Comparison of ENCODE assay signal across 8 cellular contexts in genomic region chr1:42847111-42847580, GRCh38. TPM values are rescaled to one million over a fixed set of nuclear protein-coding genes. Genes with fewer than 3 reads are reported as not detected.
DNase-seq lines count a peak whose midpoint lies in the region; ATAC-seq, FAIRE-seq and TF ChIP-seq lines count a peak whose summit lies in the region.

No MANE protein-coding gene starts in this region.

- H3K9me3 ChIP-seq in keratinocyte (ENCODE audit: control insufficient read depth, low read depth, low read length) (no peaks in the 10 kb centered on the region), thoracic aorta (no peaks in the 10 kb centered on the region)

- no peaks in the 10 kb centered on the region for H3K9me3 Mint-ChIP-seq in activated T-cell treated with anti-CD3 and anti-CD28 coated beads, Interleukin-2, amount 50 U/mL, for 4 hours
- H3K9me3 Mint-ChIP-seq in activated T-helper 2 cell treated with anti-CD3 and anti-CD28 coated beads, Interferon-gamma antibody, Interleukin-2, Interleukin-4, amounts not matched to agents 10 μg/mL and 5 μg/mL and 100 μg/mL, durations not matched to agents 14 hours and 24 hours and 36 hours, result no peaks in the 10 kb centered on the region

- peak overlapping the region; percentile 96 for H3K4me2 ChIP-seq in keratinocyte (ENCODE audit: control insufficient read depth, extremely low read depth, insufficient read depth, low read depth, low read length)

- H3K4me3 ChIP-seq in keratinocyte (ENCODE audit: control insufficient read depth in 2 of 3, extremely low read depth in 1 of 3, insufficient read depth in 2 of 3, low read depth in 1 of 3, low read length in 3 of 3), result peak overlapping the region; percentile 79 to 89 (median 88)
- peak overlapping the region; percentile 96 for H3K4me3 ChIP-seq in thoracic aorta

- peaks cover 26% of the 10 kb centered on the region for H3K36me3 Mint-ChIP-seq in activated T-cell treated with anti-CD3 and anti-CD28 coated beads, Interleukin-2, amount 50 U/mL, for 4 hours (ENCODE audit: insufficient read depth)
- peaks cover 33% of the 10 kb centered on the region for H3K36me3 Mint-ChIP-seq in activated T-helper 2 cell treated with anti-CD3 and anti-CD28 coated beads, Interferon-gamma antibody, Interleukin-2, Interleukin-4, amounts not matched to agents 10 μg/mL and 5 μg/mL and 100 μg/mL, durations not matched to agents 14 hours and 24 hours and 36 hours (ENCODE audit: low read depth)

- dilution Hi-C loops in keratinocyte (cut with MboI; ENCODE audit: extremely low pct_ligation_motif_present, low sequenced_read_pairs), result no loop called here

- H3K9me1 ChIP-seq in keratinocyte (ENCODE audit: control insufficient read depth, extremely low read depth, insufficient read depth, low read length), result no peaks in the 10 kb centered on the region

- H3K36me3 ChIP-seq in keratinocyte (ENCODE audit: control insufficient read depth in 2 of 2, extremely low read depth in 1 of 2, insufficient read depth in 2 of 2, low read length in 2 of 2) (peaks cover 9 to 14% of the 10 kb centered on the region in 2 experiments), thoracic aorta (peaks cover 17% of the 10 kb centered on the region)

- peaks cover 37% of the 10 kb centered on the region for H3K4me1 Mint-ChIP-seq in activated T-cell treated with anti-CD3 and anti-CD28 coated beads, Interleukin-2, amount 50 U/mL, for 4 hours (ENCODE audit: low read depth)
- H3K4me1 Mint-ChIP-seq in activated T-helper 2 cell treated with anti-CD3 and anti-CD28 coated beads, Interferon-gamma antibody, Interleukin-2, Interleukin-4, amounts not matched to agents 10 μg/mL and 5 μg/mL and 100 μg/mL, durations not matched to agents 14 hours and 24 hours and 36 hours (ENCODE audit: low read depth), result peaks cover 33% of the 10 kb centered on the region

- H3K4me1 ChIP-seq in keratinocyte (ENCODE audit: control insufficient read depth, extremely low read depth, insufficient read depth, low read length), result peaks cover 6% of the 10 kb centered on the region
- peaks cover 7 to 11% of the 10 kb centered on the region in 2 donors for H3K4me1 ChIP-seq in thoracic aorta (ENCODE audit: control insufficient read depth in 1 of 2, low read depth in 2 of 2)

- ATAC-seq in activated T-cell treated with anti-CD3 and anti-CD28 coated beads, Interleukin-2, amount 50 U/mL, for 4 hours, result no peak
- no peak for ATAC-seq in thoracic aorta (ENCODE audit: insufficient number of reproducible peaks, low FRiP score, low read depth)
- ATAC-seq in GM21786 (IDR thresholded peaks at IDR 0.05; ENCODE audit: unreplicated experiment), result no peak
- ATAC-seq in GM21526 (IDR thresholded peaks at IDR 0.05; ENCODE audit: low FRiP score, unreplicated experiment), result no peak

- H4K20me1 ChIP-seq in keratinocyte (ENCODE audit: control insufficient read depth, extremely low read depth, insufficient read depth, low read length), result no peaks in the 10 kb centered on the region

- intact Hi-C loops in activated T-helper 2 cell treated with anti-CD3 and anti-CD28 coated beads, Interferon-gamma antibody, Interleukin-2, Interleukin-4, amounts not matched to agents 10 μg/mL and 5 μg/mL and 100 μg/mL, durations not matched to agents 14 hours and 24 hours and 36 hours (cut with micrococcal nuclease), result loop anchor here (2.0 to 5.0 kb wide), 4 partner anchors 68 to 190 kb away; partner anchors contain the start of genes C1orf50, P3H1 and PPIH

- H3K27ac Mint-ChIP-seq in activated T-helper 2 cell treated with anti-CD3 and anti-CD28 coated beads, Interferon-gamma antibody, Interleukin-2, Interleukin-4, amounts not matched to agents 10 μg/mL and 5 μg/mL and 100 μg/mL, durations not matched to agents 14 hours and 24 hours and 36 hours, result peak overlapping the region; percentile 69

- peak overlapping the region; percentile 95 for H3K4me3 Mint-ChIP-seq in activated T-cell treated with anti-CD3 and anti-CD28 coated beads, Interleukin-2, amount 50 U/mL, for 4 hours
- H3K4me3 Mint-ChIP-seq in activated T-helper 2 cell treated with anti-CD3 and anti-CD28 coated beads, Interferon-gamma antibody, Interleukin-2, Interleukin-4, amounts not matched to agents 10 μg/mL and 5 μg/mL and 100 μg/mL, durations not matched to agents 14 hours and 24 hours and 36 hours (ENCODE audit: low read depth), result peak overlapping the region; percentile 96

- H3K9ac ChIP-seq in keratinocyte (ENCODE audit: control insufficient read depth, extremely low read depth, insufficient read depth, low read length), result peak overlapping the region; percentile 76

- H3K27me3 ChIP-seq in keratinocyte (ENCODE audit: control insufficient read depth, extremely low read depth, insufficient read depth, low read length) (no peaks in the 10 kb centered on the region), thoracic aorta (replicated peaks; ENCODE audit: insufficient read depth) (no peaks in the 10 kb centered on the region)

- peak overlapping the region; percentile 93 for H2AFZ ChIP-seq in keratinocyte (ENCODE audit: control insufficient read depth, low read length)

- DNase-seq in activated T-cell treated with anti-CD3 and anti-CD28 coated beads, Interleukin-2, amount 50 U/mL, for 4 hours, result no peak
- no peak for DNase-seq in activated T-cell treated with anti-CD3 and anti-CD28 coated beads, Interleukin-2, amount 50 U/mL, for 1 hour
- DNase-seq in activated T-helper 2 cell treated with anti-CD3 and anti-CD28 coated beads, Interferon-gamma antibody, Interleukin-2, Interleukin-4, amounts not matched to agents 10 μg/mL and 5 μg/mL and 100 μg/mL, durations not matched to agents 14 hours and 24 hours and 36 hours (ENCODE audit: low spot score), result no peak
- DNase-seq in keratinocyte (ENCODE audit: low read depth, low spot score), result no peak
- DNase-seq in thoracic aorta (ENCODE audit: low spot score), result no peak
- no peak for DNase-seq in AG08396 (ENCODE audit: low spot score)

- TF ChIP-seq CTCF in keratinocyte (optimal IDR thresholded peaks at IDR 0.05 in 1 of 3, IDR thresholded peaks at IDR 0.05 in 1 of 3, conservative IDR thresholded peaks at IDR 0.05 in 1 of 3; ENCODE audit: extremely low read depth in 1 of 3, insufficient read depth in 2 of 3, low read length in 3 of 3), result no peak
- no peak for TF ChIP-seq CTCF in thoracic aorta (IDR thresholded peaks at IDR 0.05)

- H3K27ac ChIP-seq in keratinocyte (ENCODE audit: control insufficient read depth, insufficient read depth, low read length) (no peak overlapping the region), thoracic aorta (peak overlapping the region; percentile 53 to 70)

- peaks cover 8% of the 10 kb centered on the region for H3K79me2 ChIP-seq in keratinocyte (ENCODE audit: control insufficient read depth, insufficient read depth, low read length)

- no peaks in the 10 kb centered on the region for H3K27me3 Mint-ChIP-seq in activated T-cell treated with anti-CD3 and anti-CD28 coated beads, Interleukin-2, amount 50 U/mL, for 4 hours (ENCODE audit: low read depth)
- H3K27me3 Mint-ChIP-seq in activated T-helper 2 cell treated with anti-CD3 and anti-CD28 coated beads, Interferon-gamma antibody, Interleukin-2, Interleukin-4, amounts not matched to agents 10 μg/mL and 5 μg/mL and 100 μg/mL, durations not matched to agents 14 hours and 24 hours and 36 hours (ENCODE audit: low read depth), result no peaks in the 10 kb centered on the region

- FAIRE-seq in keratinocyte (lab: Jason Lieb, UNC), result no peak

RNA-seq across cellular contexts. Expression of gene ZNF691, which starts 0.7 kb away (rescaled TPM):
- total RNA-seq in activated T-cell treated with anti-CD3 and anti-CD28 coated beads, Interleukin-2, amount 50 U/mL, for 4 hours, result 1 to 10 TPM; 5.5 to 6.5 (median 5.9) TPM
- 8.4 and 9.6 TPM in 2 replicates for total RNA-seq in activated T-helper 2 cell treated with anti-CD3 and anti-CD28 coated beads, Interferon-gamma antibody, Interleukin-2, Interleukin-4, amounts not matched to agents 10 μg/mL and 5 μg/mL and 100 μg/mL, durations not matched to agents 14 hours and 24 hours and 36 hours
- 3.8 to 7.1 TPM (median 3.8 TPM) in 3 replicates for polyA plus RNA-seq in keratinocyte
- 0.44 TPM for polyA plus RNA-seq in keratinocyte (2011; ENCODE audit: low read depth)
- 3.5 and 4.2 TPM in 2 replicates for polyA plus RNA-seq in keratinocyte (2011; cell fraction: cytosol; rRNA removed)
- 11.3 and 14.4 TPM in 2 replicates for polyA plus RNA-seq in keratinocyte (2011; cell fraction: nucleus; rRNA removed)
- 3.4 and 4.5 TPM in 2 replicates for polyA plus RNA-seq in keratinocyte (2012; ENCODE audit: low replicate concordance)
- 1.7 to 5.8 TPM (median 2.2 TPM) in 3 replicates for polyA minus RNA-seq in keratinocyte
- not detected for polyA minus RNA-seq in keratinocyte (2011; cell fraction: cytosol; rRNA and poly(A)+ RNA removed)
- polyA minus RNA-seq in keratinocyte (2011; cell fraction: nucleus; rRNA and poly(A)+ RNA removed), result 1.3 and 3.3 TPM in 2 replicates
- 10 to 100 TPM in 1 of 2 donors, 1 to 10 TPM in 1; 4.4 to 19.8 TPM for total RNA-seq in thoracic aorta

RNA-seq across cellular contexts. Expression of gene SVBP, which starts 29.9 kb away (rescaled TPM):
- 10 to 100 TPM in 2 of 3 donors, 1 to 10 TPM in 1; 9.2 to 10.7 (median 10.2) TPM for total RNA-seq in activated T-cell treated with anti-CD3 and anti-CD28 coated beads, Interleukin-2, amount 50 U/mL, for 4 hours
- total RNA-seq in activated T-helper 2 cell treated with anti-CD3 and anti-CD28 coated beads, Interferon-gamma antibody, Interleukin-2, Interleukin-4, amounts not matched to agents 10 μg/mL and 5 μg/mL and 100 μg/mL, durations not matched to agents 14 hours and 24 hours and 36 hours, result 11.4 and 12.3 TPM in 2 replicates
- polyA plus RNA-seq in keratinocyte, result 11.0 to 15.5 TPM (median 13.9 TPM) in 3 replicates
- 6.0 TPM for polyA plus RNA-seq in keratinocyte (2011; ENCODE audit: low read depth)
- polyA plus RNA-seq in keratinocyte (2011; cell fraction: cytosol; rRNA removed), result 12.6 and 18.4 TPM in 2 replicates
- polyA plus RNA-seq in keratinocyte (2011; cell fraction: nucleus; rRNA removed), result 2.8 and 4.3 TPM in 2 replicates
- 12.0 and 14.1 TPM in 2 replicates for polyA plus RNA-seq in keratinocyte (2012; ENCODE audit: low replicate concordance)
- polyA minus RNA-seq in keratinocyte, result 1.1 to 5.7 TPM (median 2.3 TPM) in 3 replicates
- polyA minus RNA-seq in keratinocyte (2011; cell fraction: cytosol; rRNA and poly(A)+ RNA removed), result 5.6 TPM
- not detected in 2 replicates for polyA minus RNA-seq in keratinocyte (2011; cell fraction: nucleus; rRNA and poly(A)+ RNA removed)
- 10 to 100 TPM; 10.2 to 20.9 TPM for total RNA-seq in thoracic aorta

RNA-seq across cellular contexts. Expression of gene ERMAP, which starts 30.2 kb away (rescaled TPM):
- total RNA-seq in activated T-cell treated with anti-CD3 and anti-CD28 coated beads, Interleukin-2, amount 50 U/mL, for 4 hours, result 1 to 10 TPM; 1.8 to 2.4 (median 2.1) TPM
- 3.1 and 4.8 TPM in 2 replicates for total RNA-seq in activated T-helper 2 cell treated with anti-CD3 and anti-CD28 coated beads, Interferon-gamma antibody, Interleukin-2, Interleukin-4, amounts not matched to agents 10 μg/mL and 5 μg/mL and 100 μg/mL, durations not matched to agents 14 hours and 24 hours and 36 hours
- 5.6 to 6.5 TPM (median 6.3 TPM) in 3 replicates for polyA plus RNA-seq in keratinocyte
- polyA plus RNA-seq in keratinocyte (2011; ENCODE audit: low read depth), result 1.9 TPM
- polyA plus RNA-seq in keratinocyte (2011; cell fraction: cytosol; rRNA removed), result 4.8 and 6.2 TPM in 2 replicates
- polyA plus RNA-seq in keratinocyte (2011; cell fraction: nucleus; rRNA removed), result 13.6 and 14.7 TPM in 2 replicates
- 3.6 and 4.0 TPM in 2 replicates for polyA plus RNA-seq in keratinocyte (2012; ENCODE audit: low replicate concordance)
- 5.7 to 7.4 TPM (median 5.7 TPM) in 3 replicates for polyA minus RNA-seq in keratinocyte
- 4.8 TPM for polyA minus RNA-seq in keratinocyte (2011; cell fraction: cytosol; rRNA and poly(A)+ RNA removed)
- polyA minus RNA-seq in keratinocyte (2011; cell fraction: nucleus; rRNA and poly(A)+ RNA removed), result 5.6 and 10.5 TPM in 2 replicates
- total RNA-seq in thoracic aorta, result 10 to 100 TPM in 1 of 2 donors, 1 to 10 TPM in 1; 7.0 to 18.0 TPM
